ENCODE assay signal across 8 cellular contexts in genomic region chr1:46131727-46132528, GRCh38. TPM values are rescaled to one million over a fixed set of nuclear protein-coding genes. Genes with fewer than 3 reads are reported as not detected.
DNase-seq lines count a peak whose midpoint lies in the region; ATAC-seq, FAIRE-seq and TF ChIP-seq lines count a peak whose summit lies in the region.

No MANE protein-coding gene starts in this region.

- peak overlapping the region; percentile 90 to 99 for H3K27ac ChIP-seq in A549
- peak overlapping the region; percentile 98 for H3K27ac ChIP-seq in hepatocyte

- H3K4me2 ChIP-seq in A549: peak overlapping the region; percentile 87
- H3K4me2 ChIP-seq in hepatocyte: peak overlapping the region; percentile 72

- peak in 1 of 2 experiments; percentile 1 for DNase-seq in A549 (ENCODE audit: low read depth in 1 of 2, low spot score in 1 of 2)
- DNase-seq in HEK293T (ENCODE audit: extremely low spot score): peak; percentile 16
- DNase-seq in RKO (ENCODE audit: low spot score): peak; percentile 78
- DNase-seq in activated naive CD8-positive, alpha-beta T cell treated with anti-CD3 and anti-CD28 coated beads, Interleukin-2, amount 10 ng/mL, durations not matched to agents 7 days and 5 days: peak; percentile 32
- DNase-seq in hepatocyte (ENCODE audit: low spot score): peak; percentile 42
- DNase-seq in skeletal muscle cell (ENCODE audit: low read depth): no peak

- TF ChIP-seq RAD21 in A549 (conservative IDR thresholded peaks at IDR 0.05 in 1 of 2, IDR thresholded peaks at IDR 0.05 in 1 of 2): no peak

- FAIRE-seq in A549 (lab: Jason Lieb, UNC): no peak

- H3K4me3 Mint-ChIP-seq in activated naive CD8-positive, alpha-beta T cell treated with anti-CD3 and anti-CD28 coated beads, Interleukin-2, amount 10 ng/mL, durations not matched to agents 7 days and 5 days: peak overlapping the region; percentile 92

- H3K9me2 ChIP-seq in hepatocyte (replicated peaks; ENCODE audit: insufficient read depth): no peaks in the 10 kb centered on the region

- H3K36me3 ChIP-seq in hepatocyte (replicated peaks; ENCODE audit: insufficient read depth, low read depth): no peaks in the 10 kb centered on the region

- peak overlapping the region; percentile 46 for H2AFZ ChIP-seq in hepatocyte

- no peaks in the 10 kb centered on the region for H4K20me1 ChIP-seq in hepatocyte (ENCODE audit: insufficient read depth, poor library complexity, severe bottlenecking)

- peak overlapping the region; percentile 48 for H3K27ac Mint-ChIP-seq in activated naive CD8-positive, alpha-beta T cell treated with anti-CD3 and anti-CD28 coated beads, Interleukin-2, amount 10 ng/mL, durations not matched to agents 7 days and 5 days

- H3K4me1 ChIP-seq in A549: peaks cover 34% of the 10 kb centered on the region
- H3K4me1 ChIP-seq in hepatocyte (ENCODE audit: insufficient read depth): no peaks in the 10 kb centered on the region

- CTCF ChIA-PET in A549 (lab: Yijun Ruan, JAX): interaction anchor here (0.7 to 1.1 kb wide), 3 partner anchors 15 to 97 kb away, joined by 3 read pairs; no protein-coding TSS in a partner anchor
- CTCF ChIA-PET in HEK293T (lab: Yijun Ruan, JAX): interaction anchor here (0.6 to 0.7 kb wide), 5 partner anchors 9 to 434 kb away, joined by 3 to 4 read pairs (median 3); no protein-coding TSS in a partner anchor

- H3K27me3 ChIP-seq in hepatocyte: no peaks in the 10 kb centered on the region

- ATAC-seq in A549 (peak in 1 of 2 experiments; percentile 27; a peak in 3 of 6 replicates), GM18873 (IDR thresholded peaks at IDR 0.05; ENCODE audit: low FRiP score, unreplicated experiment) (no peak), GM21717 (IDR thresholded peaks at IDR 0.05; ENCODE audit: unreplicated experiment) (no peak)
- ATAC-seq in activated naive CD8-positive, alpha-beta T cell treated with anti-CD3 and anti-CD28 coated beads, Interleukin-2, amount 10 ng/mL, durations not matched to agents 7 days and 5 days (ENCODE audit: low read depth): no peak

- H3K9me3 ChIP-seq in A549: no peaks in the 10 kb centered on the region
- H3K9me3 ChIP-seq in hepatocyte (ENCODE audit: low read depth): no peaks in the 10 kb centered on the region

- peaks cover 70% of the 10 kb centered on the region for H3K27me3 Mint-ChIP-seq in activated naive CD8-positive, alpha-beta T cell treated with anti-CD3 and anti-CD28 coated beads, Interleukin-2, amount 10 ng/mL, durations not matched to agents 7 days and 5 days

- TF ChIP-seq POLR2A in A549 (IDR thresholded peaks at IDR 0.05; ENCODE audit: low read length): no peak

- POLR2A ChIA-PET in A549 (lab: Yijun Ruan, JAX) (interaction anchor here (0.6 to 1.2 kb wide), 5 partner anchors 8 to 327 kb away, joined by 3 to 7 read pairs (median 4); partner anchors contain the start of gene TSPAN1), HEK293T (lab: Yijun Ruan, JAX) (interaction anchor here (0.5 to 1.8 kb wide), 33 partner anchors 9 to 583 kb away, joined by 3 to 20 read pairs (median 4); partner anchors contain the start of genes POMGNT1 and TSPAN1)
- POLR2A ChIA-PET in activated naive CD8-positive, alpha-beta T cell treated with anti-CD3 and anti-CD28 coated beads, Interleukin-2, amount 10 ng/mL, durations not matched to agents 7 days and 5 days (lab: Charles Lee): interaction anchor here (1.0 to 1.8 kb wide), 3 partner anchors 9 to 140 kb away, joined by 3 to 8 read pairs (median 3); no protein-coding TSS in a partner anchor

- H3K36me3 Mint-ChIP-seq in activated naive CD8-positive, alpha-beta T cell treated with anti-CD3 and anti-CD28 coated beads, Interleukin-2, amount 10 ng/mL, durations not matched to agents 7 days and 5 days: no peaks in the 10 kb centered on the region

- peaks cover 45% of the 10 kb centered on the region for H3K79me2 ChIP-seq in hepatocyte

- WGBS in A549 (ENCODE audit: missing lambda C conversion rate): 1% methylated on average over 35 of the region's 38 CpGs
- WGBS in hepatocyte (ENCODE audit: low lambda C conversion rate, missing lambda C conversion rate): 1% methylated on average over 38 of the region's 38 CpGs

- H3K4me1 Mint-ChIP-seq in activated naive CD8-positive, alpha-beta T cell treated with anti-CD3 and anti-CD28 coated beads, Interleukin-2, amount 10 ng/mL, durations not matched to agents 7 days and 5 days: peaks cover 16% of the 10 kb centered on the region

- H3K9me3 Mint-ChIP-seq in activated naive CD8-positive, alpha-beta T cell treated with anti-CD3 and anti-CD28 coated beads, Interleukin-2, amount 10 ng/mL, durations not matched to agents 7 days and 5 days: no peaks in the 10 kb centered on the region

- TF ChIP-seq CTCF in A549 (IDR thresholded peaks at IDR 0.05): no peak
- TF ChIP-seq CTCF in hepatocyte (IDR thresholded peaks at IDR 0.05; ENCODE audit: poor library complexity): no peak

- TF ChIP-seq EP300 in A549 (IDR thresholded peaks at IDR 0.05): no peak

- H3K4me3 ChIP-seq in A549 (peak overlapping the region; percentile 84), hepatocyte (peak overlapping the region; percentile 68), skeletal muscle cell (ENCODE audit: low read depth, low read length) (peak overlapping the region; percentile 84)

TF ChIP-seq in A549, 52 proteins besides CTCF, POLR2A, EP300 and RAD21 (continues in another document):
- TF ChIP-seq PHF8 (IDR thresholded peaks at IDR 0.05; ENCODE audit: borderline replicate concordance, low read depth) (peak; percentile 64), NPAS2 (CRISPR knock-in tag; IDR thresholded peaks at IDR 0.05; ENCODE audit: borderline replicate concordance) (no peak), FOSB (CRISPR knock-in tag; IDR thresholded peaks at IDR 0.05) (no peak), RNF2 (IDR thresholded peaks at IDR 0.05; ENCODE audit: borderline replicate concordance, low read depth) (peak; percentile 34; the same call in 1 of the 2 replicates), TFCP2L1 (CRISPR knock-in tag; IDR thresholded peaks at IDR 0.05) (no peak), FOSL2 (IDR thresholded peaks at IDR 0.05) (no peak), FOSL2 (CRISPR knock-in tag; IDR thresholded peaks at IDR 0.05) (no peak), EHMT2 (IDR thresholded peaks at IDR 0.05; ENCODE audit: low read depth) (no peak), ZC3H11A (IDR thresholded peaks at IDR 0.05) (no peak)

TF ChIP-seq in HEK293T, 16 proteins besides CTCF, POLR2A, EP300 and RAD21:
- TF ChIP-seq NFRKB (IDR thresholded peaks at IDR 0.05): no peak
- no peak for TF ChIP-seq FOXK2 (IDR thresholded peaks at IDR 0.05)
- no peak for TF ChIP-seq FOXA1 (IDR thresholded peaks at IDR 0.05)
- no peak for TF ChIP-seq BHLHE40 (IDR thresholded peaks at IDR 0.05; ENCODE audit: borderline replicate concordance)
- TF ChIP-seq L3MBTL2 (conservative IDR thresholded peaks at IDR 0.05): no peak
- TF ChIP-seq ARNT (IDR thresholded peaks at IDR 0.05): no peak
- TF ChIP-seq CTBP1 (IDR thresholded peaks at IDR 0.05; ENCODE audit: borderline replicate concordance): no peak
- no peak for TF ChIP-seq ZNF384 (IDR thresholded peaks at IDR 0.05)
- TF ChIP-seq LEF1 (IDR thresholded peaks at IDR 0.05; ENCODE audit: borderline replicate concordance): no peak

RNA-seq across cellular contexts. Expression of gene PIK3R3, which starts 0.5 kb away (rescaled TPM):
- polyA plus RNA-seq in A549 (2011; rRNA removed) (1.6 and 2.2 TPM in 2 replicates), A549 (2017; fragmentation: RNase III; extraction: RNeasy Plus Mini Kit Qiagen cat#74134 plus additional on column Dnase treatment) (1.8 to 2.1 TPM (median 2.0 TPM) in 3 replicates), hepatocyte (8.4 and 9.9 TPM in 2 replicates)
- polyA plus RNA-seq in A549 (2012; cell fraction: cytosol; rRNA removed): 0.40 and 0.48 TPM in 2 replicates
- polyA plus RNA-seq in A549 (2012; cell fraction: nucleus; rRNA removed): 0.42 and 0.73 TPM in 2 replicates
- polyA minus RNA-seq in A549 (2011; rRNA and poly(A)+ RNA removed): 2.0 and 2.2 TPM in 2 replicates
- total RNA-seq in activated naive CD8-positive, alpha-beta T cell treated with anti-CD3 and anti-CD28 coated beads, Interleukin-2, amount 10 ng/mL, durations not matched to agents 7 days and 5 days: 1 to 10 TPM; 3.4 to 3.7 TPM
- total RNA-seq in hepatocyte: 16.8 and 18.9 TPM in 2 replicates

RNA-seq across cellular contexts. Expression of gene TSPAN1, which starts 43.0 kb away (rescaled TPM):
- 2.1 and 3.1 TPM in 2 replicates for polyA plus RNA-seq in A549 (2011; rRNA removed)
- 1.6 TPM in 2 replicates for polyA plus RNA-seq in A549 (2012; cell fraction: cytosol; rRNA removed)
- polyA plus RNA-seq in A549 (2012; cell fraction: nucleus; rRNA removed): 2.3 and 2.6 TPM in 2 replicates
- polyA plus RNA-seq in A549 (2017; fragmentation: RNase III; extraction: RNeasy Plus Mini Kit Qiagen cat#74134 plus additional on column Dnase treatment): 1.8 to 3.1 TPM (median 2.1 TPM) in 3 replicates
- 1.7 and 1.8 TPM in 2 replicates for polyA minus RNA-seq in A549 (2011; rRNA and poly(A)+ RNA removed)
- not detected for total RNA-seq in activated naive CD8-positive, alpha-beta T cell treated with anti-CD3 and anti-CD28 coated beads, Interleukin-2, amount 10 ng/mL, durations not matched to agents 7 days and 5 days
- 32.1 and 33.4 TPM in 2 replicates for total RNA-seq in hepatocyte
- polyA plus RNA-seq in hepatocyte: 69.5 and 69.8 TPM in 2 replicates

RNA-seq across cellular contexts. Expression of gene P3R3URF, which starts 44.4 kb away (rescaled TPM):
- polyA plus RNA-seq in A549 (2011; rRNA removed): not detected in 2 replicates
- polyA plus RNA-seq in A549 (2012; cell fraction: cytosol; rRNA removed): not detected in 2 replicates
- polyA plus RNA-seq in A549 (2012; cell fraction: nucleus; rRNA removed): not detected in 2 replicates
- not detected in 3 replicates for polyA plus RNA-seq in A549 (2017; fragmentation: RNase III; extraction: RNeasy Plus Mini Kit Qiagen cat#74134 plus additional on column Dnase treatment)
- not detected in 2 replicates for polyA minus RNA-seq in A549 (2011; rRNA and poly(A)+ RNA removed)
- not detected for total RNA-seq in activated naive CD8-positive, alpha-beta T cell treated with anti-CD3 and anti-CD28 coated beads, Interleukin-2, amount 10 ng/mL, durations not matched to agents 7 days and 5 days
- not detected in 2 replicates for total RNA-seq in hepatocyte
- not detected in 2 replicates for polyA plus RNA-seq in hepatocyte

Comparison
In these comparisons a context has a peak if more than half of its experiments do, and no peak if none do; other contexts are left out.
1. RNA of gene TSPAN1, which starts 43.0 kb away (total RNA-seq): 32.1 to 33.4 TPM in hepatocyte; not detected in activated naive CD8-positive, alpha-beta T cell treated with anti-CD3 and anti-CD28 coated beads, Interleukin-2, amount 10 ng/mL, durations not matched to agents 7 days and 5 days; every median in the first group is over 10 times any median in the second.
2. Peak in every context shown above with its lines, with median percentiles within 50 percentile points of each other: H3K4me3 ChIP-seq.